In the genomic region with DNA sequence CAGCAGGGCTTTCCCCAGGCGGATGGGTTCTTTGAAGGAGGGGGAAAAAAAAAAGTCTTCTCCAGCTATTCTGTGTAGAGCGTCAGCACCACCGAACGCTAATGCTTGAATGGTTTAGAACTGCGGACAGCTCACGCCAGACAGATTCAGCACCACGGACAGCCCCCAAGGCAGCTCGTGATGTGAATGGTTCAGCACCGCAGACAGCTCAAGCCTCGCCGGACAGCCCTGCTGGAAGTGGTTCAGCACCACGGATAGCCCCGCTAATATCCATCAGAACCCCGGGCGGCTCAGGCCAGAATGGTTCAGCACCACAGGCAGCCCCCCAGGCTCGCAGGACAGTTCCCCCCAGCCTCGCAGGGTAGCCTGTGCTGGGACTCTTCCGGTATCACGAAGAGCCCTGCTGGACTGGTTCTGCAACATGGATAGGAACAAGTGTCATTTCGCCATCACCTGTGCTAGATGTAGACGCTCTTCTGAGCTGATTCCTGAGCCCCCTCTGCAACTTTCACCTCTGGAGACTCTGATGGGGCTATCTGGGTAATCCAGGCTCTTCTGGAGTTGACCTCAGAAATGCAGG, we compare ENCODE assay signal across 9 cellular contexts. TPM values are rescaled to one million over a fixed set of nuclear protein-coding genes. Genes with fewer than 3 reads are reported as not detected.
DNase-seq lines count a peak whose midpoint lies in the region; ATAC-seq and TF ChIP-seq lines count a peak whose summit lies in the region.
"Had no signal": no experiment of that assay in that cellular context is flagged by ENCODE, and none has a peak within 500 bp of the region (broad histone marks: within the 10 kb centered on the region; RNA-seq: fewer than 3 reads in every experiment).

No MANE protein-coding gene starts in this region.

- peak; percentile 76 for DNase-seq in COLO829 (ENCODE audit: low spot score)
- DNase-seq in LHCN-M2 (ENCODE audit: low read depth), result peak; percentile 58
- DNase-seq in activated naive CD4-positive, alpha-beta T cell treated with anti-CD3 and anti-CD28 coated beads, Interleukin-2, amount 10 ng/mL, durations not matched to agents 7 days and 5 days, result peak; percentile 78
- peak; percentile 89 for DNase-seq in left cardiac atrium
- DNase-seq in prostate gland (ENCODE audit: low spot score), result peak; percentile 66
- no peak for DNase-seq in effector CD4-positive, alpha-beta T cell

- H3K27ac Mint-ChIP-seq in activated naive CD4-positive, alpha-beta T cell treated with anti-CD3 and anti-CD28 coated beads, Interleukin-2, amount 10 ng/mL, durations not matched to agents 7 days and 5 days, result no peak overlapping the region
- no peak overlapping the region for H3K27ac Mint-ChIP-seq in stimulated activated memory B cell treated with anti-CD40 and anti-IgM and Interleukin-4, amounts not matched to agents 10 μg/mL and 1 μg/mL and 100 μg/mL, for 72 hours
- H3K27ac Mint-ChIP-seq: activated naive CD8-positive, alpha-beta T cell had no signal

- peaks cover 7% of the 10 kb centered on the region for H3K27me3 ChIP-seq in prostate gland (replicated peaks; ENCODE audit: insufficient read depth)

- intact Hi-C loops in left cardiac atrium (cut with DNase I) (no loop called here), prostate gland (cut with DNase I) (no loop called here)

- no peak for TF ChIP-seq CTCF in prostate gland (IDR thresholded peaks at IDR 0.05)

- no peak overlapping the region for H3K4me3 ChIP-seq in prostate gland

- no peaks in the 10 kb centered on the region for H3K4me1 ChIP-seq in prostate gland (replicated peaks)

- no peaks in the 10 kb centered on the region for H3K9me3 ChIP-seq in prostate gland

- ATAC-seq in left cardiac atrium, result peak; percentile 89 to 94
- ATAC-seq in stimulated activated memory B cell treated with anti-CD40 and anti-IgM and Interleukin-4, amounts not matched to agents 10 μg/mL and 1 μg/mL and 100 μg/mL, for 72 hours, result no peak
- no peak for ATAC-seq in HG02610 (IDR thresholded peaks at IDR 0.05; ENCODE audit: unreplicated experiment)

- H3K27ac ChIP-seq in prostate gland, result no peak overlapping the region

- no peaks in the 10 kb centered on the region for H3K4me1 Mint-ChIP-seq in activated naive CD4-positive, alpha-beta T cell treated with anti-CD3 and anti-CD28 coated beads, Interleukin-2, amount 10 ng/mL, durations not matched to agents 7 days and 5 days
- no peaks in the 10 kb centered on the region for H3K4me1 Mint-ChIP-seq in stimulated activated memory B cell treated with anti-CD40 and anti-IgM and Interleukin-4, amounts not matched to agents 10 μg/mL and 1 μg/mL and 100 μg/mL, for 72 hours

- CTCF ChIA-PET in activated naive CD4-positive, alpha-beta T cell treated with anti-CD3 and anti-CD28 coated beads, Interleukin-2, amount 10 ng/mL, durations not matched to agents 7 days and 5 days (lab: Charles Lee), result no interaction called here

- H3K36me3 ChIP-seq in prostate gland, result no peaks in the 10 kb centered on the region

- H3K4me3 Mint-ChIP-seq in activated naive CD4-positive, alpha-beta T cell treated with anti-CD3 and anti-CD28 coated beads, Interleukin-2, amount 10 ng/mL, durations not matched to agents 7 days and 5 days, result no peak overlapping the region
- no peak overlapping the region for H3K4me3 Mint-ChIP-seq in stimulated activated memory B cell treated with anti-CD40 and anti-IgM and Interleukin-4, amounts not matched to agents 10 μg/mL and 1 μg/mL and 100 μg/mL, for 72 hours
- H3K4me3 Mint-ChIP-seq: activated naive CD8-positive, alpha-beta T cell had no signal

- H3K9me3 Mint-ChIP-seq in activated naive CD4-positive, alpha-beta T cell treated with anti-CD3 and anti-CD28 coated beads, Interleukin-2, amount 10 ng/mL, durations not matched to agents 7 days and 5 days, result peaks cover 53% of the 10 kb centered on the region
- H3K9me3 Mint-ChIP-seq in stimulated activated memory B cell treated with anti-CD40 and anti-IgM and Interleukin-4, amounts not matched to agents 10 μg/mL and 1 μg/mL and 100 μg/mL, for 72 hours, result peaks cover 18% of the 10 kb centered on the region

- H3K27me3 Mint-ChIP-seq in activated naive CD4-positive, alpha-beta T cell treated with anti-CD3 and anti-CD28 coated beads, Interleukin-2, amount 10 ng/mL, durations not matched to agents 7 days and 5 days, result no peaks in the 10 kb centered on the region
- no peaks in the 10 kb centered on the region for H3K27me3 Mint-ChIP-seq in stimulated activated memory B cell treated with anti-CD40 and anti-IgM and Interleukin-4, amounts not matched to agents 10 μg/mL and 1 μg/mL and 100 μg/mL, for 72 hours

- WGBS in prostate gland, result 6% methylated on average over 20 of the region's 21 CpGs

- H3K36me3 Mint-ChIP-seq in activated naive CD4-positive, alpha-beta T cell treated with anti-CD3 and anti-CD28 coated beads, Interleukin-2, amount 10 ng/mL, durations not matched to agents 7 days and 5 days, result no peaks in the 10 kb centered on the region
- H3K36me3 Mint-ChIP-seq in stimulated activated memory B cell treated with anti-CD40 and anti-IgM and Interleukin-4, amounts not matched to agents 10 μg/mL and 1 μg/mL and 100 μg/mL, for 72 hours, result peaks cover 2% of the 10 kb centered on the region

- TF ChIP-seq POLR2A in prostate gland (IDR thresholded peaks at IDR 0.05), result no peak

RNA-seq across cellular contexts. Expression of a gene that starts 4.9 kb away (rescaled TPM):
- total RNA-seq in LHCN-M2 (2014; rRNA removed) (0.11 and 0.13 TPM in 2 replicates), left cardiac atrium (under 1 TPM in 1 of 2 donors, not detected in 1; 0.39 TPM), prostate gland (not detected)
- 0.05 TPM for polyA plus RNA-seq in LHCN-M2 (2012)

RNA-seq across cellular contexts. Expression of a gene that starts 33.5 kb away (rescaled TPM):
- total RNA-seq in LHCN-M2 (2014; rRNA removed) (not detected in 2 replicates), left cardiac atrium (1 to 10 TPM; 2.2 to 4.1 TPM), prostate gland (1 to 10 TPM; 2.5 to 4.5 TPM)
- polyA plus RNA-seq in LHCN-M2 (2012), result not detected

RNA-seq across cellular contexts. Expression of a gene that starts 43.0 kb away (rescaled TPM):
- total RNA-seq in LHCN-M2 (2014; rRNA removed) (9.4 and 10.8 TPM in 2 replicates), left cardiac atrium (1 to 10 TPM; 5.6 to 7.8 TPM), prostate gland (10 to 100 TPM; 10.3 to 19.7 TPM)
- 6.4 TPM for polyA plus RNA-seq in LHCN-M2 (2012)

Comparison
In these comparisons a context has a peak if more than half of its experiments do, and no peak if none do; other contexts are left out.
1. ATAC-seq: peak in left cardiac atrium (2 of 2); none in stimulated activated memory B cell treated with anti-CD40 and anti-IgM and Interleukin-4, amounts not matched to agents 10 μg/mL and 1 μg/mL and 100 μg/mL, for 72 hours (single experiment) and HG02610 (single experiment).